ENCODE assay signal across 1 cellular context in the genomic region with DNA sequence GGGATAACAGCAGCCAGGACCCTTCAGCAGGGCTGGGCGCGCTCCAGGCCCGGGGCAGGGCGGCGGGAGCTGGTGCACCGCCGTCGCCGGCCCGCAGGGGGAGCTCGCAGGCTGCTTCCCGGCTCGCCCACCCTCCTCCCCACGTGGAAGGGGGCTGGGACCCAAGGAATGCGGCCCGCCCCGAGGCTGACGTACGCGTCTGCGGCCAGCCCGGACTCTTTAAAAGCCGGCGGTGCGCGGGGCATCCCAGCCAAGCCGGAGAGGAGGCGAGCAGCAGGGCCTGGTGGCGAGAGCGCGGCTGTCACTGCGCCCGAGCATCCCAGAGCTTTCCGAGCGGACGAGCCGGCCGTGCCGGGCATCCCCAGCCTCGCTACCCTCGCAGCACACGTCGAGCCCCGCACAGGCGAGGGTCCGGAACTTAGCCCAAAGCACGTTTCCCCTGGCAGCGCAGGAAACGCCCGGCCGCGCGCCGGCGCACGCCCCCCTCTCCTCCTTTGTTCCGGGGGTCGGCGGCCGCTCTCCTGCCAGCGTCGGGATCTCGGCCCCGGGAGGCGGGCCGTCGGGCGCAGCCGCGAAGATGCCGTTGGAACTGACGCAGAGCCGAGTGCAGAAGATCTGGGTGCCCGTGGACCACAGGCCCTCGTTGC.
TF ChIP-seq lines count a peak whose summit lies in the region.

A gene (plus strand): TSS at position 249 of the 647 bp plus-strand sequence. CDS start 329 bp downstream, at position 578.

TF ChIP-seq in HepG2, 621 proteins besides CTCF, POLR2A, EP300 and RAD21 (continued from another document and continues in another):
- TF ChIP-seq ZNF367 (CRISPR knock-in tag; IDR thresholded peaks at IDR 0.05; ENCODE audit: borderline replicate concordance) (0 out of 2 replicates have a peak, but pooled peaks have one; percentile 57), ZC3H4 (CRISPR knock-in tag; IDR thresholded peaks at IDR 0.05; ENCODE audit: borderline replicate concordance) (no peak), ZNF607 (CRISPR knock-in tag; IDR thresholded peaks at IDR 0.05; ENCODE audit: borderline replicate concordance) (peak; percentile 85; the same call in 1 of the 2 replicates), SPEN (CRISPR knock-in tag; IDR thresholded peaks at IDR 0.05; ENCODE audit: low read depth) (peak; percentile 72), ZNF780A (CRISPR knock-in tag; IDR thresholded peaks at IDR 0.05) (no peak), AKAP8 (CRISPR knock-in tag; IDR thresholded peaks at IDR 0.05) (peak; percentile 27; the same call in 1 of the 2 replicates), ZNF652 (CRISPR knock-in tag; IDR thresholded peaks at IDR 0.05; ENCODE audit: borderline replicate concordance, low read depth) (no peak), LCORL (IDR thresholded peaks at IDR 0.05) (no peak), LCORL (CRISPR knock-in tag; IDR thresholded peaks at IDR 0.05) (peak; percentile 89), RXRA (CRISPR knock-in tag; IDR thresholded peaks at IDR 0.05) (peak; percentile 74; the same call in 1 of the 2 replicates), ZNF24 (IDR thresholded peaks at IDR 0.05) (no peak), ZNF33B (CRISPR knock-in tag; IDR thresholded peaks at IDR 0.05) (no peak), ZNF232 (CRISPR knock-in tag; IDR thresholded peaks at IDR 0.05; ENCODE audit: borderline replicate concordance) (0 out of 2 replicates have a peak, but pooled peaks have one; percentile 47), ERF (CRISPR knock-in tag; IDR thresholded peaks at IDR 0.05) (peak; percentile 87; the same call in 1 of the 2 replicates), NR2F6 (IDR thresholded peaks at IDR 0.05) (no peak), NR2F6 (CRISPR knock-in tag; IDR thresholded peaks at IDR 0.05) (no peak), HDAC1 (CRISPR knock-in tag; IDR thresholded peaks at IDR 0.05) (peak; percentile 86), ZBTB38 (CRISPR knock-in tag; IDR thresholded peaks at IDR 0.05) (peak; percentile 72), XBP1 (CRISPR knock-in tag; IDR thresholded peaks at IDR 0.05) (peak; percentile 65; the same call in 1 of the 2 replicates), MIER3 (CRISPR knock-in tag; IDR thresholded peaks at IDR 0.05; ENCODE audit: borderline replicate concordance) (peak; percentile 37; the same call in 1 of the 2 replicates), PAF1 (CRISPR knock-in tag; IDR thresholded peaks at IDR 0.05) (no peak), KDM5B (CRISPR knock-in tag; IDR thresholded peaks at IDR 0.05; ENCODE audit: borderline replicate concordance) (peak; percentile 73)
- TF ChIP-seq, protein P1, sequence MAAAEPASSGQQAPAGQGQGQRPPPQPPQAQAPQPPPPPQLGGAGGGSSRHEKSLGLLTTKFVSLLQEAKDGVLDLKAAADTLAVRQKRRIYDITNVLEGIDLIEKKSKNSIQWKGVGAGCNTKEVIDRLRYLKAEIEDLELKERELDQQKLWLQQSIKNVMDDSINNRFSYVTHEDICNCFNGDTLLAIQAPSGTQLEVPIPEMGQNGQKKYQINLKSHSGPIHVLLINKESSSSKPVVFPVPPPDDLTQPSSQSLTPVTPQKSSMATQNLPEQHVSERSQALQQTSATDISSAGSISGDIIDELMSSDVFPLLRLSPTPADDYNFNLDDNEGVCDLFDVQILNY (CRISPR knock-in tag; conservative IDR thresholded peaks at IDR 0.05): peak; percentile 90
- TF ChIP-seq, protein P2, sequence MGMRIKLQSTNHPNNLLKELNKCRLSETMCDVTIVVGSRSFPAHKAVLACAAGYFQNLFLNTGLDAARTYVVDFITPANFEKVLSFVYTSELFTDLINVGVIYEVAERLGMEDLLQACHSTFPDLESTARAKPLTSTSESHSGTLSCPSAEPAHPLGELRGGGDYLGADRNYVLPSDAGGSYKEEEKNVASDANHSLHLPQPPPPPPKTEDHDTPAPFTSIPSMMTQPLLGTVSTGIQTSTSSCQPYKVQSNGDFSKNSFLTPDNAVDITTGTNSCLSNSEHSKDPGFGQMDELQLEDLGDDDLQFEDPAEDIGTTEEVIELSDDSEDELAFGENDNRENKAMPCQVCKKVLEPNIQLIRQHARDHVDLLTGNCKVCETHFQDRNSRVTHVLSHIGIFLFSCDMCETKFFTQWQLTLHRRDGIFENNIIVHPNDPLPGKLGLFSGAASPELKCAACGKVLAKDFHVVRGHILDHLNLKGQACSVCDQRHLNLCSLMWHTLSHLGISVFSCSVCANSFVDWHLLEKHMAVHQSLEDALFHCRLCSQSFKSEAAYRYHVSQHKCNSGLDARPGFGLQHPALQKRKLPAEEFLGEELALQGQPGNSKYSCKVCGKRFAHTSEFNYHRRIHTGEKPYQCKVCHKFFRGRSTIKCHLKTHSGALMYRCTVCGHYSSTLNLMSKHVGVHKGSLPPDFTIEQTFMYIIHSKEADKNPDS (CRISPR knock-in tag; IDR thresholded peaks at IDR 0.05): 0 out of 2 replicates have a peak, but pooled peaks have one; percentile 21
- TF ChIP-seq, protein P3, sequence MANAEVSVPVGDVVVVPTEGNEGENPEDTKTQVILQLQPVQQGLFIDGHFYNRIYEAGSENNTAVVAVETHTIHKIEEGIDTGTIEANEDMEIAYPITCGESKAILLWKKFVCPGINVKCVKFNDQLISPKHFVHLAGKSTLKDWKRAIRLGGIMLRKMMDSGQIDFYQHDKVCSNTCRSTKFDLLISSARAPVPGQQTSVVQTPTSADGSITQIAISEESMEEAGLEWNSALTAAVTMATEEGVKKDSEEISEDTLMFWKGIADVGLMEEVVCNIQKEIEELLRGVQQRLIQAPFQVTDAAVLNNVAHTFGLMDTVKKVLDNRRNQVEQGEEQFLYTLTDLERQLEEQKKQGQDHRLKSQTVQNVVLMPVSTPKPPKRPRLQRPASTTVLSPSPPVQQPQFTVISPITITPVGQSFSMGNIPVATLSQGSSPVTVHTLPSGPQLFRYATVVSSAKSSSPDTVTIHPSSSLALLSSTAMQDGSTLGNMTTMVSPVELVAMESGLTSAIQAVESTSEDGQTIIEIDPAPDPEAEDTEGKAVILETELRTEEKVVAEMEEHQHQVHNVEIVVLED (CRISPR knock-in tag; IDR thresholded peaks at IDR 0.05; ENCODE audit: borderline replicate concordance): peak; percentile 81
- TF ChIP-seq, protein P4, sequence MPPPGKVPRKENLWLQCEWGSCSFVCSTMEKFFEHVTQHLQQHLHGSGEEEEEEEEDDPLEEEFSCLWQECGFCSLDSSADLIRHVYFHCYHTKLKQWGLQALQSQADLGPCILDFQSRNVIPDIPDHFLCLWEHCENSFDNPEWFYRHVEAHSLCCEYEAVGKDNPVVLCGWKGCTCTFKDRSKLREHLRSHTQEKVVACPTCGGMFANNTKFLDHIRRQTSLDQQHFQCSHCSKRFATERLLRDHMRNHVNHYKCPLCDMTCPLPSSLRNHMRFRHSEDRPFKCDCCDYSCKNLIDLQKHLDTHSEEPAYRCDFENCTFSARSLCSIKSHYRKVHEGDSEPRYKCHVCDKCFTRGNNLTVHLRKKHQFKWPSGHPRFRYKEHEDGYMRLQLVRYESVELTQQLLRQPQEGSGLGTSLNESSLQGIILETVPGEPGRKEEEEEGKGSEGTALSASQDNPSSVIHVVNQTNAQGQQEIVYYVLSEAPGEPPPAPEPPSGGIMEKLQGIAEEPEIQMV (CRISPR knock-in tag; IDR thresholded peaks at IDR 0.05; ENCODE audit: low read depth): 0 out of 2 replicates have a peak, but pooled peaks have one; percentile 52
- TF ChIP-seq, protein P5, sequence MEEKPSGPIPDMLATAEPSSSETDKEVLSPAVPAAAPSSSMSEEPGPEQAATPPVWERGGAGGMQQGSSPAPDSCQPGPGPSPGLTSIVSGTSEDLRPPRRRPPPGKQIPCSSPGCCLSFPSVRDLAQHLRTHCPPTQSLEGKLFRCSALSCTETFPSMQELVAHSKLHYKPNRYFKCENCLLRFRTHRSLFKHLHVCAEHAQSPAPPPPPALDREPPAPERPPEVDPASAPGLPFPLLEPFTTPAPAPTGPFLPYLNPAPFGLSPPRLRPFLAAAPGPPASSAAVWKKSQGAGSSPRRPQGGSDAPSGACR (CRISPR knock-in tag; IDR thresholded peaks at IDR 0.05): 0 out of 2 replicates have a peak, but pooled peaks have one; percentile 43
- TF ChIP-seq, protein P6, sequence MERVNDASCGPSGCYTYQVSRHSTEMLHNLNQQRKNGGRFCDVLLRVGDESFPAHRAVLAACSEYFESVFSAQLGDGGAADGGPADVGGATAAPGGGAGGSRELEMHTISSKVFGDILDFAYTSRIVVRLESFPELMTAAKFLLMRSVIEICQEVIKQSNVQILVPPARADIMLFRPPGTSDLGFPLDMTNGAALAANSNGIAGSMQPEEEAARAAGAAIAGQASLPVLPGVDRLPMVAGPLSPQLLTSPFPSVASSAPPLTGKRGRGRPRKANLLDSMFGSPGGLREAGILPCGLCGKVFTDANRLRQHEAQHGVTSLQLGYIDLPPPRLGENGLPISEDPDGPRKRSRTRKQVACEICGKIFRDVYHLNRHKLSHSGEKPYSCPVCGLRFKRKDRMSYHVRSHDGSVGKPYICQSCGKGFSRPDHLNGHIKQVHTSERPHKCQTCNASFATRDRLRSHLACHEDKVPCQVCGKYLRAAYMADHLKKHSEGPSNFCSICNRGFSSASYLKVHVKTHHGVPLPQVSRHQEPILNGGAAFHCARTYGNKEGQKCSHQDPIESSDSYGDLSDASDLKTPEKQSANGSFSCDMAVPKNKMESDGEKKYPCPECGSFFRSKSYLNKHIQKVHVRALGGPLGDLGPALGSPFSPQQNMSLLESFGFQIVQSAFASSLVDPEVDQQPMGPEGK (CRISPR knock-in tag; IDR thresholded peaks at IDR 0.05): peak; percentile 93
- TF ChIP-seq, protein P7, sequence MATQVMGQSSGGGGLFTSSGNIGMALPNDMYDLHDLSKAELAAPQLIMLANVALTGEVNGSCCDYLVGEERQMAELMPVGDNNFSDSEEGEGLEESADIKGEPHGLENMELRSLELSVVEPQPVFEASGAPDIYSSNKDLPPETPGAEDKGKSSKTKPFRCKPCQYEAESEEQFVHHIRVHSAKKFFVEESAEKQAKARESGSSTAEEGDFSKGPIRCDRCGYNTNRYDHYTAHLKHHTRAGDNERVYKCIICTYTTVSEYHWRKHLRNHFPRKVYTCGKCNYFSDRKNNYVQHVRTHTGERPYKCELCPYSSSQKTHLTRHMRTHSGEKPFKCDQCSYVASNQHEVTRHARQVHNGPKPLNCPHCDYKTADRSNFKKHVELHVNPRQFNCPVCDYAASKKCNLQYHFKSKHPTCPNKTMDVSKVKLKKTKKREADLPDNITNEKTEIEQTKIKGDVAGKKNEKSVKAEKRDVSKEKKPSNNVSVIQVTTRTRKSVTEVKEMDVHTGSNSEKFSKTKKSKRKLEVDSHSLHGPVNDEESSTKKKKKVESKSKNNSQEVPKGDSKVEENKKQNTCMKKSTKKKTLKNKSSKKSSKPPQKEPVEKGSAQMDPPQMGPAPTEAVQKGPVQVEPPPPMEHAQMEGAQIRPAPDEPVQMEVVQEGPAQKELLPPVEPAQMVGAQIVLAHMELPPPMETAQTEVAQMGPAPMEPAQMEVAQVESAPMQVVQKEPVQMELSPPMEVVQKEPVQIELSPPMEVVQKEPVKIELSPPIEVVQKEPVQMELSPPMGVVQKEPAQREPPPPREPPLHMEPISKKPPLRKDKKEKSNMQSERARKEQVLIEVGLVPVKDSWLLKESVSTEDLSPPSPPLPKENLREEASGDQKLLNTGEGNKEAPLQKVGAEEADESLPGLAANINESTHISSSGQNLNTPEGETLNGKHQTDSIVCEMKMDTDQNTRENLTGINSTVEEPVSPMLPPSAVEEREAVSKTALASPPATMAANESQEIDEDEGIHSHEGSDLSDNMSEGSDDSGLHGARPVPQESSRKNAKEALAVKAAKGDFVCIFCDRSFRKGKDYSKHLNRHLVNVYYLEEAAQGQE (IDR thresholded peaks at IDR 0.05; ENCODE audit: borderline replicate concordance in 1 of 2, low read depth in 1 of 2, low read length in 2 of 2): peak in 1 of 2 experiments; percentile 56; a peak in 1 of 4 replicates
- TF ChIP-seq, protein P8, sequence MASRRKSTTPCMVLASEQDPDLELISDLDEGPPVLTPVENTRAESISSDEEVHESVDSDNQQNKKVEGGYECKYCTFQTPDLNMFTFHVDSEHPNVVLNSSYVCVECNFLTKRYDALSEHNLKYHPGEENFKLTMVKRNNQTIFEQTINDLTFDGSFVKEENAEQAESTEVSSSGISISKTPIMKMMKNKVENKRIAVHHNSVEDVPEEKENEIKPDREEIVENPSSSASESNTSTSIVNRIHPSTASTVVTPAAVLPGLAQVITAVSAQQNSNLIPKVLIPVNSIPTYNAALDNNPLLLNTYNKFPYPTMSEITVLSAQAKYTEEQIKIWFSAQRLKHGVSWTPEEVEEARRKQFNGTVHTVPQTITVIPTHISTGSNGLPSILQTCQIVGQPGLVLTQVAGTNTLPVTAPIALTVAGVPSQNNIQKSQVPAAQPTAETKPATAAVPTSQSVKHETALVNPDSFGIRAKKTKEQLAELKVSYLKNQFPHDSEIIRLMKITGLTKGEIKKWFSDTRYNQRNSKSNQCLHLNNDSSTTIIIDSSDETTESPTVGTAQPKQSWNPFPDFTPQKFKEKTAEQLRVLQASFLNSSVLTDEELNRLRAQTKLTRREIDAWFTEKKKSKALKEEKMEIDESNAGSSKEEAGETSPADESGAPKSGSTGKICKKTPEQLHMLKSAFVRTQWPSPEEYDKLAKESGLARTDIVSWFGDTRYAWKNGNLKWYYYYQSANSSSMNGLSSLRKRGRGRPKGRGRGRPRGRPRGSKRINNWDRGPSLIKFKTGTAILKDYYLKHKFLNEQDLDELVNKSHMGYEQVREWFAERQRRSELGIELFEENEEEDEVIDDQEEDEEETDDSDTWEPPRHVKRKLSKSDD (CRISPR knock-in tag; IDR thresholded peaks at IDR 0.05; ENCODE audit: low read depth): peak; percentile 88; the same call in 1 of the 2 replicates
- TF ChIP-seq, protein P9, sequence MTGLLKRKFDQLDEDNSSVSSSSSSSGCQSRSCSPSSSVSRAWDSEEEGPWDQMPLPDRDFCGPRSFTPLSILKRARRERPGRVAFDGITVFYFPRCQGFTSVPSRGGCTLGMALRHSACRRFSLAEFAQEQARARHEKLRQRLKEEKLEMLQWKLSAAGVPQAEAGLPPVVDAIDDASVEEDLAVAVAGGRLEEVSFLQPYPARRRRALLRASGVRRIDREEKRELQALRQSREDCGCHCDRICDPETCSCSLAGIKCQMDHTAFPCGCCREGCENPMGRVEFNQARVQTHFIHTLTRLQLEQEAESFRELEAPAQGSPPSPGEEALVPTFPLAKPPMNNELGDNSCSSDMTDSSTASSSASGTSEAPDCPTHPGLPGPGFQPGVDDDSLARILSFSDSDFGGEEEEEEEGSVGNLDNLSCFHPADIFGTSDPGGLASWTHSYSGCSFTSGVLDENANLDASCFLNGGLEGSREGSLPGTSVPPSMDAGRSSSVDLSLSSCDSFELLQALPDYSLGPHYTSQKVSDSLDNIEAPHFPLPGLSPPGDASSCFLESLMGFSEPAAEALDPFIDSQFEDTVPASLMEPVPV (CRISPR knock-in tag; IDR thresholded peaks at IDR 0.05): peak; percentile 76; the same call in 1 of the 2 replicates
